16 cellular contexts compared by ENCODE assay signal in genomic region chr7:142804715-142805114, GRCh38. TPM values are rescaled to one million over a fixed set of nuclear protein-coding genes. Genes with fewer than 3 reads are reported as not detected.
DNase-seq lines count a peak whose midpoint lies in the region; ATAC-seq, FAIRE-seq and TF ChIP-seq lines count a peak whose summit lies in the region.
"Had no signal": no experiment of that assay in that cellular context is flagged by ENCODE, and none has a peak within 500 bp of the region (broad histone marks: within the 10 kb centered on the region; RNA-seq: fewer than 3 reads in every experiment).

No MANE protein-coding gene starts in this region.

- H2AFZ ChIP-seq in Loucy (ENCODE audit: low read length), result no peak overlapping the region

- H3K4me1 ChIP-seq in Loucy (ENCODE audit: insufficient read depth, low read length, poor library complexity, severe bottlenecking), result peaks cover 93% of the 10 kb centered on the region

- peaks cover 58% of the 10 kb centered on the region for H3F3A ChIP-seq in Loucy (ENCODE audit: low read depth)

- H3K9me3 ChIP-seq in Loucy (ENCODE audit: insufficient read depth, low read depth, low read length), result no peaks in the 10 kb centered on the region
- H3K9me3 ChIP-seq: thoracic aorta had no signal

- H3K4me3 Mint-ChIP-seq in activated T-helper 2 cell treated with anti-CD3 and anti-CD28 coated beads, Interferon-gamma antibody, Interleukin-2, Interleukin-4, amounts not matched to agents 10 μg/mL and 5 μg/mL and 100 μg/mL, durations not matched to agents 14 hours and 24 hours and 36 hours (ENCODE audit: low read depth), result peak overlapping the region; percentile 18
- H3K4me3 Mint-ChIP-seq in natural killer cell, result peak overlapping the region; percentile 76

- no peaks in the 10 kb centered on the region for H4K20me1 ChIP-seq in Loucy (ENCODE audit: insufficient read depth, low read length, poor library complexity, severe bottlenecking)

- intact Hi-C loops in activated T-helper 2 cell treated with anti-CD3 and anti-CD28 coated beads, Interferon-gamma antibody, Interleukin-2, Interleukin-4, amounts not matched to agents 10 μg/mL and 5 μg/mL and 100 μg/mL, durations not matched to agents 14 hours and 24 hours and 36 hours (cut with micrococcal nuclease), result loop anchor here (5.0 kb wide), 3 partner anchors 438 to 1217 kb away; partner anchors contain the start of gene SSBP1
- intact Hi-C loops in natural killer cell (cut with micrococcal nuclease), result loop anchor here (1.0 kb wide), 1 partner anchor 8 kb away; no protein-coding TSS in a partner anchor

- TF ChIP-seq CTCF in Loucy (conservative IDR thresholded peaks at IDR 0.05; ENCODE audit: low read length), result no peak
- no peak for TF ChIP-seq CTCF in natural killer cell (IDR thresholded peaks at IDR 0.05)

- peak overlapping the region; percentile 99 for H3K27ac Mint-ChIP-seq in activated T-helper 2 cell treated with anti-CD3 and anti-CD28 coated beads, Interferon-gamma antibody, Interleukin-2, Interleukin-4, amounts not matched to agents 10 μg/mL and 5 μg/mL and 100 μg/mL, durations not matched to agents 14 hours and 24 hours and 36 hours
- H3K27ac Mint-ChIP-seq in natural killer cell, result peak overlapping the region; percentile 92 to 100

- ATAC-seq in natural killer cell, result peak in 2 of 3 donors; percentile 4 to 16
- no peak for ATAC-seq in GM21717 (IDR thresholded peaks at IDR 0.05; ENCODE audit: unreplicated experiment)
- no peak for ATAC-seq in GM18520 (IDR thresholded peaks at IDR 0.05; ENCODE audit: unreplicated experiment)
- ATAC-seq: activated CD4-positive, CD25-positive, alpha-beta regulatory T cell treated with anti-CD3 and anti-CD28 coated beads, Interleukin-2, amount 50 U/mL, for 24 hours had no signal

- H3K9ac ChIP-seq in Loucy (ENCODE audit: low read depth, low read length, poor library complexity, severe bottlenecking), result peak overlapping the region; percentile 100

- peak; percentile 44; the same call in 1 of the 2 replicates for TF ChIP-seq POLR2A in GM12891 (IDR thresholded peaks at IDR 0.05; ENCODE audit: low read depth, low read length)

- H3K9me2 ChIP-seq in Loucy (replicated peaks; ENCODE audit: low read depth, low read length), result no peaks in the 10 kb centered on the region

- peaks cover 62% of the 10 kb centered on the region for H3K36me3 Mint-ChIP-seq in activated T-helper 2 cell treated with anti-CD3 and anti-CD28 coated beads, Interferon-gamma antibody, Interleukin-2, Interleukin-4, amounts not matched to agents 10 μg/mL and 5 μg/mL and 100 μg/mL, durations not matched to agents 14 hours and 24 hours and 36 hours (ENCODE audit: low read depth)
- peaks cover 33% of the 10 kb centered on the region for H3K36me3 Mint-ChIP-seq in natural killer cell

- FAIRE-seq in GM12891 (lab: Jason Lieb, UNC), result peak; percentile 28
- FAIRE-seq: astrocyte had no signal

- H3K27me3 ChIP-seq in Loucy (ENCODE audit: insufficient read depth, low read length, poor library complexity, severe bottlenecking), result no peaks in the 10 kb centered on the region

- no peaks in the 10 kb centered on the region for H3K9me3 Mint-ChIP-seq in activated T-helper 2 cell treated with anti-CD3 and anti-CD28 coated beads, Interferon-gamma antibody, Interleukin-2, Interleukin-4, amounts not matched to agents 10 μg/mL and 5 μg/mL and 100 μg/mL, durations not matched to agents 14 hours and 24 hours and 36 hours
- H3K9me3 Mint-ChIP-seq in natural killer cell, result no peaks in the 10 kb centered on the region

- peaks cover 40% of the 10 kb centered on the region for H3K36me3 ChIP-seq in Loucy (ENCODE audit: insufficient read depth, low read length)
- H3K36me3 ChIP-seq: thoracic aorta had no signal

- peaks cover 94% of the 10 kb centered on the region for H3K4me1 Mint-ChIP-seq in activated T-helper 2 cell treated with anti-CD3 and anti-CD28 coated beads, Interferon-gamma antibody, Interleukin-2, Interleukin-4, amounts not matched to agents 10 μg/mL and 5 μg/mL and 100 μg/mL, durations not matched to agents 14 hours and 24 hours and 36 hours (ENCODE audit: low read depth)
- peaks cover 98 to 100% of the 10 kb centered on the region in 2 donors for H3K4me1 Mint-ChIP-seq in natural killer cell

- peak overlapping the region; percentile 100 for H3K4me2 ChIP-seq in Loucy (ENCODE audit: low read depth, low read length, poor library complexity, severe bottlenecking)

- H3K4me3 ChIP-seq in Loucy (ENCODE audit: low read length, poor library complexity, severe bottlenecking), result peak overlapping the region; percentile 93
- H3K4me3 ChIP-seq: thoracic aorta had no signal

- DNase-seq in GM12891 (ENCODE audit: insufficient read length, low spot score) (no peak), natural killer cell (no peak), NCI-H345 (lab: John Stamatoyannopoulos, UW) (no peak)
- DNase-seq in activated T-helper 2 cell treated with anti-CD3 and anti-CD28 coated beads, Interferon-gamma antibody, Interleukin-2, Interleukin-4, amounts not matched to agents 10 μg/mL and 5 μg/mL and 100 μg/mL, durations not matched to agents 14 hours and 24 hours and 36 hours (ENCODE audit: low spot score), result no peak
- DNase-seq: foreskin melanocyte, IMR-90, NCI-H1694, NCI-H774, retina had no signal

- no peaks in the 10 kb centered on the region for H3K27me3 Mint-ChIP-seq in activated T-helper 2 cell treated with anti-CD3 and anti-CD28 coated beads, Interferon-gamma antibody, Interleukin-2, Interleukin-4, amounts not matched to agents 10 μg/mL and 5 μg/mL and 100 μg/mL, durations not matched to agents 14 hours and 24 hours and 36 hours (ENCODE audit: low read depth)
- H3K27me3 Mint-ChIP-seq in natural killer cell (ENCODE audit: low read depth in 2 of 2), result no peaks in the 10 kb centered on the region

- H3K79me2 ChIP-seq in Loucy (ENCODE audit: insufficient read depth, low read length), result peaks cover 75% of the 10 kb centered on the region

TF ChIP-seq in GM12891, 5 proteins besides CTCF, POLR2A, EP300 and RAD21:
- TF ChIP-seq POLR2AphosphoS5 (IDR thresholded peaks at IDR 0.05; ENCODE audit: low read depth, low read length), result peak; percentile 57; the same call in 1 of the 2 replicates
- TF ChIP-seq POU2F2 (IDR thresholded peaks at IDR 0.05; ENCODE audit: low read depth, low read length), result no peak
TF ChIP-seq in GM12891: peak in this region for 1.

RNA-seq across cellular contexts. Expression of gene PRSS2, which starts 33.9 kb away (rescaled TPM):
- not detected for polyA plus RNA-seq in GM12891 (2012; ENCODE audit: low read depth, missing spikeins)
- total RNA-seq in activated T-helper 2 cell treated with anti-CD3 and anti-CD28 coated beads, Interferon-gamma antibody, Interleukin-2, Interleukin-4, amounts not matched to agents 10 μg/mL and 5 μg/mL and 100 μg/mL, durations not matched to agents 14 hours and 24 hours and 36 hours, result not detected in 2 replicates
- total RNA-seq in natural killer cell, result not detected
- total RNA-seq: astrocyte, IMR-90, kidney epithelial cell had no signal
- polyA plus RNA-seq: IMR-90 had no signal

RNA-seq across cellular contexts. Expression of gene EPHB6, which starts 50.2 kb away (rescaled TPM):
- 0.32 TPM for polyA plus RNA-seq in GM12891 (2012; ENCODE audit: low read depth, missing spikeins)
- 2.4 and 3.0 TPM in 2 replicates for total RNA-seq in activated T-helper 2 cell treated with anti-CD3 and anti-CD28 coated beads, Interferon-gamma antibody, Interleukin-2, Interleukin-4, amounts not matched to agents 10 μg/mL and 5 μg/mL and 100 μg/mL, durations not matched to agents 14 hours and 24 hours and 36 hours
- total RNA-seq in natural killer cell, result 1 to 10 TPM; 2.3 to 6.8 (median 6.5) TPM

RNA-seq across cellular contexts. Expression of gene PRSS1, which starts 55.4 kb away (rescaled TPM):
- not detected for polyA plus RNA-seq in GM12891 (2012; ENCODE audit: low read depth, missing spikeins)
- not detected in 2 replicates for total RNA-seq in activated T-helper 2 cell treated with anti-CD3 and anti-CD28 coated beads, Interferon-gamma antibody, Interleukin-2, Interleukin-4, amounts not matched to agents 10 μg/mL and 5 μg/mL and 100 μg/mL, durations not matched to agents 14 hours and 24 hours and 36 hours
- total RNA-seq in natural killer cell, result not detected
- total RNA-seq: astrocyte, IMR-90 had no signal
- polyA plus RNA-seq: IMR-90 had no signal

Comparison
In these comparisons a context has a peak if more than half of its experiments do, and no peak if none do; other contexts are left out.
1. ATAC-seq: peak in natural killer cell (2 of 3); none in GM21717 (single experiment) and GM18520 (single experiment).